In genomic region chr22:38921126-38921525, GRCh38 we compare ENCODE assay signal across 13 cellular contexts. TPM values are rescaled to one million over a fixed set of nuclear protein-coding genes. Genes with fewer than 3 reads are reported as not detected.
A peak's percentile ranks its signal among the peaks of the same experiment; 100 is the strongest.
DNase-seq lines count a peak whose midpoint lies in the region; ATAC-seq and TF ChIP-seq lines count a peak whose summit lies in the region.
"Had no signal": no experiment of that assay in that cellular context is flagged by ENCODE, and none has a peak within 500 bp of the region (broad histone marks: within the 10 kb centered on the region; RNA-seq: fewer than 3 reads in every experiment).

No MANE protein-coding gene starts in this region.

- H3K27ac Mint-ChIP-seq in activated naive CD4-positive, alpha-beta T cell treated with anti-CD3 and anti-CD28 coated beads, Interleukin-2, amount 50 U/mL, for 72 hours, result no peak overlapping the region
- H3K27ac Mint-ChIP-seq in activated T-cell treated with anti-CD3 and anti-CD28 coated beads, Interleukin-2, amount 50 U/mL, for 24 hours, result no peak overlapping the region

- peak overlapping the region in 1 of 2 donors; percentile 49 for H3K9ac ChIP-seq in mucosa of rectum (ENCODE audit: low read depth in 1 of 2, low read length in 2 of 2)
- H3K9ac ChIP-seq: GM23248 had no signal

- no peak for ATAC-seq in activated naive CD4-positive, alpha-beta T cell treated with anti-CD3 and anti-CD28 coated beads, Interleukin-2, amount 50 U/mL, for 72 hours
- ATAC-seq: gastrocnemius medialis had no signal

- H3K36me3 ChIP-seq in mucosa of rectum (ENCODE audit: control insufficient read depth in 2 of 2, insufficient read depth in 2 of 2, low read length in 2 of 2), result no peaks in the 10 kb centered on the region
- H3K36me3 ChIP-seq: gastrocnemius medialis had no signal

- peaks cover 1% of the 10 kb centered on the region for H3K4me1 Mint-ChIP-seq in activated T-cell treated with anti-CD3 and anti-CD28 coated beads, Interleukin-2, amount 50 U/mL, for 24 hours (ENCODE audit: low read depth)

- peaks cover 40 to 43% of the 10 kb centered on the region in 2 donors for H3K4me1 ChIP-seq in mucosa of rectum (ENCODE audit: control insufficient read depth in 2 of 2, insufficient read depth in 2 of 2, low read length in 2 of 2)

- TF ChIP-seq CTCF in VCaP (conservative IDR thresholded peaks at IDR 0.05), result no peak

- H3K27ac ChIP-seq in VCaP (peak overlapping the region; percentile 96; the same call in 1 of the 2 replicates), mucosa of rectum (ENCODE audit: low read depth in 2 of 2, low read length in 2 of 2) (peak overlapping the region; percentile 74 to 79)
- H3K27ac ChIP-seq: gastrocnemius medialis, GM23248 had no signal

- no peak overlapping the region for H3K4me3 ChIP-seq in mucosa of rectum (ENCODE audit: low read length in 2 of 2)
- H3K4me3 ChIP-seq: gastrocnemius medialis, GM23248 had no signal

- H3K9me3 Mint-ChIP-seq in activated naive CD4-positive, alpha-beta T cell treated with anti-CD3 and anti-CD28 coated beads, Interleukin-2, amount 50 U/mL, for 72 hours, result no peaks in the 10 kb centered on the region
- no peaks in the 10 kb centered on the region for H3K9me3 Mint-ChIP-seq in activated T-cell treated with anti-CD3 and anti-CD28 coated beads, Interleukin-2, amount 50 U/mL, for 24 hours

- H3K4me3 Mint-ChIP-seq in activated T-cell treated with anti-CD3 and anti-CD28 coated beads, Interleukin-2, amount 50 U/mL, for 24 hours, result no peak overlapping the region

- DNase-seq in DMS153 treated with DMSO at 0.1 percent for 48 hours (lab: John Stamatoyannopoulos, UW; ENCODE audit: unreplicated experiment) (peak; percentile 91), LoVo (ENCODE audit: low spot score) (peak; percentile 95), NCI-H2171 (lab: John Stamatoyannopoulos, UW) (no peak), NCI-H82 (lab: John Stamatoyannopoulos, UW) (no peak)
- DNase-seq in activated naive CD4-positive, alpha-beta T cell treated with anti-CD3 and anti-CD28 coated beads, Interleukin-2, amount 50 U/mL, for 72 hours (ENCODE audit: low spot score in 2 of 2), result no peak
- no peak for DNase-seq in activated T-cell treated with anti-CD3 and anti-CD28 coated beads, Interleukin-2, amount 50 U/mL, for 24 hours
- DNase-seq: gastrocnemius medialis, GM23248 had no signal

- no peaks in the 10 kb centered on the region for H3K36me3 Mint-ChIP-seq in activated naive CD4-positive, alpha-beta T cell treated with anti-CD3 and anti-CD28 coated beads, Interleukin-2, amount 50 U/mL, for 72 hours
- no peaks in the 10 kb centered on the region for H3K36me3 Mint-ChIP-seq in activated T-cell treated with anti-CD3 and anti-CD28 coated beads, Interleukin-2, amount 50 U/mL, for 24 hours (ENCODE audit: low read depth)

- H3K9me3 ChIP-seq in mucosa of rectum (ENCODE audit: control insufficient read depth in 2 of 2, low read length in 2 of 2), result no peaks in the 10 kb centered on the region
- H3K9me3 ChIP-seq: gastrocnemius medialis had no signal

- no peaks in the 10 kb centered on the region for H3K27me3 ChIP-seq in mucosa of rectum (ENCODE audit: control insufficient read depth in 2 of 2, insufficient read depth in 2 of 2, low read length in 2 of 2)
- H3K27me3 ChIP-seq: gastrocnemius medialis had no signal

- peaks cover 35% of the 10 kb centered on the region for H3K27me3 Mint-ChIP-seq in activated T-cell treated with anti-CD3 and anti-CD28 coated beads, Interleukin-2, amount 50 U/mL, for 24 hours

RNA-seq across cellular contexts. Expression of gene APOBEC3A, which starts 36.3 kb away (rescaled TPM):
- not detected for total RNA-seq in activated naive CD4-positive, alpha-beta T cell treated with anti-CD3 and anti-CD28 coated beads, Interleukin-2, amount 50 U/mL, for 72 hours
- total RNA-seq: chondrocyte, GM23248, M059J, OCI-LY7 had no signal

RNA-seq across cellular contexts. Expression of gene CBX6, which starts 49.1 kb away (rescaled TPM):
- total RNA-seq in activated naive CD4-positive, alpha-beta T cell treated with anti-CD3 and anti-CD28 coated beads, Interleukin-2, amount 50 U/mL, for 72 hours, result 10 to 100 TPM; 46.9 to 92.6 TPM

Comparison
In these comparisons a context has a peak if more than half of its experiments do, and no peak if none do; other contexts are left out.
1. DNase-seq: peak in DMS153 treated with DMSO at 0.1 percent for 48 hours (single experiment) and LoVo (single experiment); none in activated naive CD4-positive, alpha-beta T cell treated with anti-CD3 and anti-CD28 coated beads, Interleukin-2, amount 50 U/mL, for 72 hours (0 of 2), activated T-cell treated with anti-CD3 and anti-CD28 coated beads, Interleukin-2, amount 50 U/mL, for 24 hours (single experiment), NCI-H2171 (single experiment) and NCI-H82 (single experiment).